1 cellular context compared by ENCODE assay signal in the genomic region with DNA sequence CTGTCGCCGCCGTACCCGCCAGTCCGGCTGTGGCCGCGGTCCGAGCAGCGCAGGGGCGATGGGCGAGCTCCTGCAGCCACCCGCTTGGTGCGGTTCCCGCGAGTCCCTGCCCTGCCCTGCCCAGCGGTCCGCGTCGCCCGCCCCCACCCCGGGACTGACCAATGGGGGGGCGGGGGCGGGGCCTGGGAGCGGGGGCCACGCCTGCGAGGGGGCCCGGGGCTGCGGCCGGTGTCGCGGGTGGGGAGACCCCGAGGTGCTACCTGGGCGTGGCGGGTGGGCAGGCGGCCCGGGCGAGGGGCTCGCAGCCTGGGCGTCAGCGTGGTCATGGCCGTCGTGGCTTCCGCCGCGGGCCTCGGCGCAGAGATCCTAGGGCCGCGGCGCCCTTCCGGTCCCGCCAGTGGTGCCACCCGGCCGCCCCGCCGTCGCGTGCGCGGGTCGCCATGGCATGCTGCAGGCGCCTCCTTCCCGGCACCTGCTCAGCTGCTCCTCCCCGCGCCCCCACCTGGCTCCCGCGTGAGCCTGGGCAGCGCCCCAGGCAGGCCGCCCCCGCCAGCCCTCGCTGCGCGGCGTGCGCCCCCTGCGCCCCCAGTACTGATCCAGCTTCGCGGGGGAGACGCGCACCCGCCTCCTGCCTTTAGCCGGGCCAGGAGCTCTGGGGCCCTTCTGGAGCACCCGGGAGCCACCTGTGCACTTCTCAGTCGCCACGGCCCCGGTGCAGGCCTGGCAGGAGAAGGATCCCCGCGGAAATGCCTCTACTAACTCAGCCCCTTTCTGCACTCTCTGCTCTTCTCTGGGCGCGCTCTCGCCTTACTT.
TF ChIP-seq lines count a peak whose summit lies in the region.

A gene with protein sequence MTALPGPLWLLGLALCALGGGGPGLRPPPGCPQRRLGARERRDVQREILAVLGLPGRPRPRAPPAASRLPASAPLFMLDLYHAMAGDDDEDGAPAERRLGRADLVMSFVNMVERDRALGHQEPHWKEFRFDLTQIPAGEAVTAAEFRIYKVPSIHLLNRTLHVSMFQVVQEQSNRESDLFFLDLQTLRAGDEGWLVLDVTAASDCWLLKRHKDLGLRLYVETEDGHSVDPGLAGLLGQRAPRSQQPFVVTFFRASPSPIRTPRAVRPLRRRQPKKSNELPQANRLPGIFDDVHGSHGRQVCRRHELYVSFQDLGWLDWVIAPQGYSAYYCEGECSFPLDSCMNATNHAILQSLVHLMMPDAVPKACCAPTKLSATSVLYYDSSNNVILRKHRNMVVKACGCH (minus strand): TSS at position 108 of the 813 bp plus-strand sequence. CDS start 380 bp downstream, outside the sequence.

TF ChIP-seq in K562, 482 proteins besides CTCF, POLR2A, EP300 and RAD21 (continued from another document and continues in another):
- TF ChIP-seq, protein P1, sequence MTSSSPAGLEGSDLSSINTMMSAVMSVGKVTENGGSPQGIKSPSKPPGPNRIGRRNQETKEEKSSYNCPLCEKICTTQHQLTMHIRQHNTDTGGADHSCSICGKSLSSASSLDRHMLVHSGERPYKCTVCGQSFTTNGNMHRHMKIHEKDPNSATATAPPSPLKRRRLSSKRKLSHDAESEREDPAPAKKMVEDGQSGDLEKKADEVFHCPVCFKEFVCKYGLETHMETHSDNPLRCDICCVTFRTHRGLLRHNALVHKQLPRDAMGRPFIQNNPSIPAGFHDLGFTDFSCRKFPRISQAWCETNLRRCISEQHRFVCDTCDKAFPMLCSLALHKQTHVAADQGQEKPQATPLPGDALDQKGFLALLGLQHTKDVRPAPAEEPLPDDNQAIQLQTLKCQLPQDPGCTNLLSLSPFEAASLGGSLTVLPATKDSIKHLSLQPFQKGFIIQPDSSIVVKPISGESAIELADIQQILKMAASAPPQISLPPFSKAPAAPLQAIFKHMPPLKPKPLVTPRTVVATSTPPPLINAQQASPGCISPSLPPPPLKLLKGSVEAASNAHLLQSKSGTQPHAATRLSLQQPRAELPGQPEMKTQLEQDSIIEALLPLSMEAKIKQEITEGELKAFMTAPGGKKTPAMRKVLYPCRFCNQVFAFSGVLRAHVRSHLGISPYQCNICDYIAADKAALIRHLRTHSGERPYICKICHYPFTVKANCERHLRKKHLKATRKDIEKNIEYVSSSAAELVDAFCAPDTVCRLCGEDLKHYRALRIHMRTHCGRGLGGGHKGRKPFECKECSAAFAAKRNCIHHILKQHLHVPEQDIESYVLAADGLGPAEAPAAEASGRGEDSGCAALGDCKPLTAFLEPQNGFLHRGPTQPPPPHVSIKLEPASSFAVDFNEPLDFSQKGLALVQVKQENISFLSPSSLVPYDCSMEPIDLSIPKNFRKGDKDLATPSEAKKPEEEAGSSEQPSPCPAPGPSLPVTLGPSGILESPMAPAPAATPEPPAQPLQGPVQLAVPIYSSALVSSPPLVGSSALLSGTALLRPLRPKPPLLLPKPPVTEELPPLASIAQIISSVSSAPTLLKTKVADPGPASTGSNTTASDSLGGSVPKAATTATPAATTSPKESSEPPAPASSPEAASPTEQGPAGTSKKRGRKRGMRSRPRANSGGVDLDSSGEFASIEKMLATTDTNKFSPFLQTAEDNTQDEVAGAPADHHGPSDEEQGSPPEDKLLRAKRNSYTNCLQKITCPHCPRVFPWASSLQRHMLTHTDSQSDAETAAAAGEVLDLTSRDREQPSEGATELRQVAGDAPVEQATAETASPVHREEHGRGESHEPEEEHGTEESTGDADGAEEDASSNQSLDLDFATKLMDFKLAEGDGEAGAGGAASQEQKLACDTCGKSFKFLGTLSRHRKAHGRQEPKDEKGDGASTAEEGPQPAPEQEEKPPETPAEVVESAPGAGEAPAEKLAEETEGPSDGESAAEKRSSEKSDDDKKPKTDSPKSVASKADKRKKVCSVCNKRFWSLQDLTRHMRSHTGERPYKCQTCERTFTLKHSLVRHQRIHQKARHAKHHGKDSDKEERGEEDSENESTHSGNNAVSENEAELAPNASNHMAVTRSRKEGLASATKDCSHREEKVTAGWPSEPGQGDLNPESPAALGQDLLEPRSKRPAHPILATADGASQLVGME (CRISPR knock-in tag; IDR thresholded peaks at IDR 0.05), result 0 out of 2 replicates have a peak, but pooled peaks have one; percentile 21
- TF ChIP-seq ZSCAN32 (CRISPR knock-in tag; IDR thresholded peaks at IDR 0.05) (no peak), HIVEP1 (CRISPR knock-in tag; IDR thresholded peaks at IDR 0.05) (peak; percentile 51; the same call in 1 of the 2 replicates), C11orf30 (IDR thresholded peaks at IDR 0.05; ENCODE audit: low read depth) (no peak), TEAD4 (IDR thresholded peaks at IDR 0.05; ENCODE audit: low read length) (no peak), TEAD4 (CRISPR knock-in tag; IDR thresholded peaks at IDR 0.05; ENCODE audit: borderline replicate concordance) (peak; percentile 65; the same call in 1 of the 2 replicates), ZFX (CRISPR knock-in tag; IDR thresholded peaks at IDR 0.05) (peak; percentile 69), TEAD1 (CRISPR knock-in tag; IDR thresholded peaks at IDR 0.05) (peak in 1 of 2 experiments; percentile 79; a peak in 1 of 4 replicates), FOXM1 (IDR thresholded peaks at IDR 0.05; ENCODE audit: low read depth) (no peak), FOXM1 (CRISPR knock-in tag; IDR thresholded peaks at IDR 0.05; ENCODE audit: low read depth) (0 out of 2 replicates have a peak, but pooled peaks have one; percentile 54), POLR2G (IDR thresholded peaks at IDR 0.05; ENCODE audit: low read depth, low read length) (peak; percentile 85), MYNN (IDR thresholded peaks at IDR 0.05) (0 out of 2 replicates have a peak, but pooled peaks have one; percentile 12), MYNN (CRISPR knock-in tag; IDR thresholded peaks at IDR 0.05) (0 out of 2 replicates have a peak, but pooled peaks have one; percentile 29), GATAD2A (IDR thresholded peaks at IDR 0.05) (0 out of 2 replicates have a peak, but pooled peaks have one; percentile 39), RBFOX2 (IDR thresholded peaks at IDR 0.05; ENCODE audit: low read depth, low read length) (peak; percentile 76), NELFE (IDR thresholded peaks at IDR 0.05; ENCODE audit: insufficient read depth, insufficient read length) (no peak), ZNF57 (CRISPR knock-in tag; IDR thresholded peaks at IDR 0.05) (no peak), ETV5 (CRISPR knock-in tag; IDR thresholded peaks at IDR 0.05; ENCODE audit: low read depth) (peak; percentile 47; the same call in 1 of the 2 replicates), ETV6 (IDR thresholded peaks at IDR 0.05; ENCODE audit: borderline replicate concordance in 1 of 2, low read depth in 2 of 2, low read length in 1 of 2) (no peak), ETV6 (CRISPR knock-in tag; IDR thresholded peaks at IDR 0.05; ENCODE audit: borderline replicate concordance) (peak; percentile 71; the same call in 1 of the 2 replicates), TGIF2 (CRISPR knock-in tag; IDR thresholded peaks at IDR 0.05) (no peak), E2F3 (CRISPR knock-in tag; IDR thresholded peaks at IDR 0.05) (peak; percentile 93), CREM (IDR thresholded peaks at IDR 0.05; ENCODE audit: low read depth) (peak; percentile 45)
- TF ChIP-seq, protein P2, sequence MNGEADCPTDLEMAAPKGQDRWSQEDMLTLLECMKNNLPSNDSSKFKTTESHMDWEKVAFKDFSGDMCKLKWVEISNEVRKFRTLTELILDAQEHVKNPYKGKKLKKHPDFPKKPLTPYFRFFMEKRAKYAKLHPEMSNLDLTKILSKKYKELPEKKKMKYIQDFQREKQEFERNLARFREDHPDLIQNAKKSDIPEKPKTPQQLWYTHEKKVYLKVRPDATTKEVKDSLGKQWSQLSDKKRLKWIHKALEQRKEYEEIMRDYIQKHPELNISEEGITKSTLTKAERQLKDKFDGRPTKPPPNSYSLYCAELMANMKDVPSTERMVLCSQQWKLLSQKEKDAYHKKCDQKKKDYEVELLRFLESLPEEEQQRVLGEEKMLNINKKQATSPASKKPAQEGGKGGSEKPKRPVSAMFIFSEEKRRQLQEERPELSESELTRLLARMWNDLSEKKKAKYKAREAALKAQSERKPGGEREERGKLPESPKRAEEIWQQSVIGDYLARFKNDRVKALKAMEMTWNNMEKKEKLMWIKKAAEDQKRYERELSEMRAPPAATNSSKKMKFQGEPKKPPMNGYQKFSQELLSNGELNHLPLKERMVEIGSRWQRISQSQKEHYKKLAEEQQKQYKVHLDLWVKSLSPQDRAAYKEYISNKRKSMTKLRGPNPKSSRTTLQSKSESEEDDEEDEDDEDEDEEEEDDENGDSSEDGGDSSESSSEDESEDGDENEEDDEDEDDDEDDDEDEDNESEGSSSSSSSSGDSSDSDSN (IDR thresholded peaks at IDR 0.05; ENCODE audit: borderline replicate concordance in 1 of 2, low read depth in 2 of 2, low read length in 2 of 2), result 0 out of 4 replicates have a peak, but pooled peaks of 1 of the 2 experiments have one; percentile 27
- TF ChIP-seq, protein P3, sequence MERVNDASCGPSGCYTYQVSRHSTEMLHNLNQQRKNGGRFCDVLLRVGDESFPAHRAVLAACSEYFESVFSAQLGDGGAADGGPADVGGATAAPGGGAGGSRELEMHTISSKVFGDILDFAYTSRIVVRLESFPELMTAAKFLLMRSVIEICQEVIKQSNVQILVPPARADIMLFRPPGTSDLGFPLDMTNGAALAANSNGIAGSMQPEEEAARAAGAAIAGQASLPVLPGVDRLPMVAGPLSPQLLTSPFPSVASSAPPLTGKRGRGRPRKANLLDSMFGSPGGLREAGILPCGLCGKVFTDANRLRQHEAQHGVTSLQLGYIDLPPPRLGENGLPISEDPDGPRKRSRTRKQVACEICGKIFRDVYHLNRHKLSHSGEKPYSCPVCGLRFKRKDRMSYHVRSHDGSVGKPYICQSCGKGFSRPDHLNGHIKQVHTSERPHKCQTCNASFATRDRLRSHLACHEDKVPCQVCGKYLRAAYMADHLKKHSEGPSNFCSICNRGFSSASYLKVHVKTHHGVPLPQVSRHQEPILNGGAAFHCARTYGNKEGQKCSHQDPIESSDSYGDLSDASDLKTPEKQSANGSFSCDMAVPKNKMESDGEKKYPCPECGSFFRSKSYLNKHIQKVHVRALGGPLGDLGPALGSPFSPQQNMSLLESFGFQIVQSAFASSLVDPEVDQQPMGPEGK (CRISPR knock-in tag; IDR thresholded peaks at IDR 0.05; ENCODE audit: borderline replicate concordance), result no peak
- TF ChIP-seq, protein P4, sequence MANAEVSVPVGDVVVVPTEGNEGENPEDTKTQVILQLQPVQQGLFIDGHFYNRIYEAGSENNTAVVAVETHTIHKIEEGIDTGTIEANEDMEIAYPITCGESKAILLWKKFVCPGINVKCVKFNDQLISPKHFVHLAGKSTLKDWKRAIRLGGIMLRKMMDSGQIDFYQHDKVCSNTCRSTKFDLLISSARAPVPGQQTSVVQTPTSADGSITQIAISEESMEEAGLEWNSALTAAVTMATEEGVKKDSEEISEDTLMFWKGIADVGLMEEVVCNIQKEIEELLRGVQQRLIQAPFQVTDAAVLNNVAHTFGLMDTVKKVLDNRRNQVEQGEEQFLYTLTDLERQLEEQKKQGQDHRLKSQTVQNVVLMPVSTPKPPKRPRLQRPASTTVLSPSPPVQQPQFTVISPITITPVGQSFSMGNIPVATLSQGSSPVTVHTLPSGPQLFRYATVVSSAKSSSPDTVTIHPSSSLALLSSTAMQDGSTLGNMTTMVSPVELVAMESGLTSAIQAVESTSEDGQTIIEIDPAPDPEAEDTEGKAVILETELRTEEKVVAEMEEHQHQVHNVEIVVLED (CRISPR knock-in tag; IDR thresholded peaks at IDR 0.05), result peak; percentile 21; the same call in 1 of the 2 replicates
- TF ChIP-seq, protein P5, sequence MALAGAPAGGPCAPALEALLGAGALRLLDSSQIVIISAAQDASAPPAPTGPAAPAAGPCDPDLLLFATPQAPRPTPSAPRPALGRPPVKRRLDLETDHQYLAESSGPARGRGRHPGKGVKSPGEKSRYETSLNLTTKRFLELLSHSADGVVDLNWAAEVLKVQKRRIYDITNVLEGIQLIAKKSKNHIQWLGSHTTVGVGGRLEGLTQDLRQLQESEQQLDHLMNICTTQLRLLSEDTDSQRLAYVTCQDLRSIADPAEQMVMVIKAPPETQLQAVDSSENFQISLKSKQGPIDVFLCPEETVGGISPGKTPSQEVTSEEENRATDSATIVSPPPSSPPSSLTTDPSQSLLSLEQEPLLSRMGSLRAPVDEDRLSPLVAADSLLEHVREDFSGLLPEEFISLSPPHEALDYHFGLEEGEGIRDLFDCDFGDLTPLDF (CRISPR knock-in tag; IDR thresholded peaks at IDR 0.05), result peak; percentile 51; the same call in 1 of the 2 replicates
- TF ChIP-seq, protein P6, sequence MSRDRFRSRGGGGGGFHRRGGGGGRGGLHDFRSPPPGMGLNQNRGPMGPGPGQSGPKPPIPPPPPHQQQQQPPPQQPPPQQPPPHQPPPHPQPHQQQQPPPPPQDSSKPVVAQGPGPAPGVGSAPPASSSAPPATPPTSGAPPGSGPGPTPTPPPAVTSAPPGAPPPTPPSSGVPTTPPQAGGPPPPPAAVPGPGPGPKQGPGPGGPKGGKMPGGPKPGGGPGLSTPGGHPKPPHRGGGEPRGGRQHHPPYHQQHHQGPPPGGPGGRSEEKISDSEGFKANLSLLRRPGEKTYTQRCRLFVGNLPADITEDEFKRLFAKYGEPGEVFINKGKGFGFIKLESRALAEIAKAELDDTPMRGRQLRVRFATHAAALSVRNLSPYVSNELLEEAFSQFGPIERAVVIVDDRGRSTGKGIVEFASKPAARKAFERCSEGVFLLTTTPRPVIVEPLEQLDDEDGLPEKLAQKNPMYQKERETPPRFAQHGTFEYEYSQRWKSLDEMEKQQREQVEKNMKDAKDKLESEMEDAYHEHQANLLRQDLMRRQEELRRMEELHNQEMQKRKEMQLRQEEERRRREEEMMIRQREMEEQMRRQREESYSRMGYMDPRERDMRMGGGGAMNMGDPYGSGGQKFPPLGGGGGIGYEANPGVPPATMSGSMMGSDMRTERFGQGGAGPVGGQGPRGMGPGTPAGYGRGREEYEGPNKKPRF (IDR thresholded peaks at IDR 0.05; ENCODE audit: low read depth, low read length), result no peak
- TF ChIP-seq, protein P7, sequence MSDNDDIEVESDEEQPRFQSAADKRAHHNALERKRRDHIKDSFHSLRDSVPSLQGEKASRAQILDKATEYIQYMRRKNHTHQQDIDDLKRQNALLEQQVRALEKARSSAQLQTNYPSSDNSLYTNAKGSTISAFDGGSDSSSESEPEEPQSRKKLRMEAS (CRISPR knock-in tag; IDR thresholded peaks at IDR 0.05), result peak; percentile 76
- TF ChIP-seq, protein P8, sequence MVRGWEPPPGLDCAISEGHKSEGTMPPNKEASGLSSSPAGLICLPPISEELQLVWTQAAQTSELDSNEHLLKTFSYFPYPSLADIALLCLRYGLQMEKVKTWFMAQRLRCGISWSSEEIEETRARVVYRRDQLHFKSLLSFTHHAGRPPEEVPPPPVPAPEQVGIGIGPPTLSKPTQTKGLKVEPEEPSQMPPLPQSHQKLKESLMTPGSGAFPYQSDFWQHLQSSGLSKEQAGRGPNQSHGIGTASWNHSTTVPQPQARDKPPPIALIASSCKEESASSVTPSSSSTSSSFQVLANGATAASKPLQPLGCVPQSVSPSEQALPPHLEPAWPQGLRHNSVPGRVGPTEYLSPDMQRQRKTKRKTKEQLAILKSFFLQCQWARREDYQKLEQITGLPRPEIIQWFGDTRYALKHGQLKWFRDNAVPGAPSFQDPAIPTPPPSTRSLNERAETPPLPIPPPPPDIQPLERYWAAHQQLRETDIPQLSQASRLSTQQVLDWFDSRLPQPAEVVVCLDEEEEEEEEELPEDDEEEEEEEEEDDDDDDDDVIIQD (CRISPR knock-in tag; IDR thresholded peaks at IDR 0.05), result peak; percentile 55; the same call in 1 of the 2 replicates
- TF ChIP-seq, protein P9, sequence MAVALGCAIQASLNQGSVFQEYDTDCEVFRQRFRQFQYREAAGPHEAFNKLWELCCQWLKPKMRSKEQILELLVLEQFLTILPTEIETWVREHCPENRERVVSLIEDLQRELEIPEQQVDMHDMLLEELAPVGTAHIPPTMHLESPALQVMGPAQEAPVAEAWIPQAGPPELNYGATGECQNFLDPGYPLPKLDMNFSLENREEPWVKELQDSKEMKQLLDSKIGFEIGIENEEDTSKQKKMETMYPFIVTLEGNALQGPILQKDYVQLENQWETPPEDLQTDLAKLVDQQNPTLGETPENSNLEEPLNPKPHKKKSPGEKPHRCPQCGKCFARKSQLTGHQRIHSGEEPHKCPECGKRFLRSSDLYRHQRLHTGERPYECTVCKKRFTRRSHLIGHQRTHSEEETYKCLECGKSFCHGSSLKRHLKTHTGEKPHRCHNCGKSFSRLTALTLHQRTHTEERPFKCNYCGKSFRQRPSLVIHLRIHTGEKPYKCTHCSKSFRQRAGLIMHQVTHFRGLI (CRISPR knock-in tag; IDR thresholded peaks at IDR 0.05), result no peak
